In the genomic region with DNA sequence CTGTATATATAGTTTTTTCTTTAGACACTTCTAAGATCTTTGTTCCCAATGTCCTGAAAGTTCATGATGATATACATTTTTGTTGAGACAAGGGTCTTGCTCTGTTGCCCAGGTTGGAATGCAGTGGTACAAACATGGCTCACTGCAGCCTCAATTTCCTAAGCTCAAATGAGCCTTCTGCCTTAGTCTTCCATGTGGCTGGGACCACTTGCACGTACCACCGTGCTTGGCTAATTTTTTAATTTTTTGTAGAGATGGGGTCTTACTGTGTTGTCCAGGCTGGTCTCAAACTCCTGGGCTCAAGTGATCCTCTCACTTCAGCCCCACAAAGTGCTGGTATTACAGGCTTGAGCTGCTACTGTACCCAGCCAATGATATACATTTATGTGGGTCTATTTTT, we compare ENCODE assay signal across 36 cellular contexts.
"Had no signal": no experiment of that assay in that cellular context is flagged by ENCODE, and none has a peak within 500 bp of the region (broad histone marks: within the 10 kb centered on the region; RNA-seq: fewer than 3 reads in every experiment).

No MANE protein-coding gene starts in this region.

- H3K4me1 Mint-ChIP-seq: activated CD4-positive, alpha-beta memory T cell treated with anti-CD3 and anti-CD28 coated beads, Interleukin-2, amount 10 ng/mL, durations not matched to agents 7 days and 5 days; activated CD4-positive, alpha-beta T cell treated with anti-CD3 and anti-CD28 coated beads for 36 hours; activated CD4-positive, alpha-beta T cell treated with anti-CD3 and anti-CD28 coated beads, Interleukin-2, amount 10 ng/mL, durations not matched to agents 7 days and 5 days; activated CD8-positive, alpha-beta memory T cell treated with anti-CD3 and anti-CD28 coated beads, Interleukin-2, amount 10 ng/mL, durations not matched to agents 7 days and 5 days; activated naive CD4-positive, alpha-beta T cell treated with anti-CD3 and anti-CD28 coated beads, Interleukin-2, amount 10 ng/mL, durations not matched to agents 7 days and 5 days; activated naive CD4-positive, alpha-beta T cell treated with anti-CD3 and anti-CD28 coated beads, Interleukin-2, amount 50 U/mL, for 24 hours; activated naive CD8-positive, alpha-beta T cell treated with anti-CD3 and anti-CD28 coated beads, Interleukin-2, amount 10 ng/mL, durations not matched to agents 7 days and 5 days; activated naive CD8-positive, alpha-beta T cell treated with anti-CD3 and anti-CD28 coated beads, Interleukin-2, amount 50 U/mL, for 24 hours; T-cell had no signal

- ATAC-seq: activated CD4-positive, alpha-beta T cell treated with anti-CD3 and anti-CD28 coated beads for 36 hours; activated CD4-positive, CD25-positive, alpha-beta regulatory T cell treated with anti-CD3 and anti-CD28 coated beads, Interleukin-2, amount 50 U/mL, for 24 hours; activated CD8-positive, alpha-beta memory T cell treated with anti-CD3 and anti-CD28 coated beads, Interleukin-2, amount 10 ng/mL, durations not matched to agents 7 days and 5 days; activated CD8-positive, alpha-beta T cell treated with anti-CD3 and anti-CD28 coated beads, Interleukin-2, amount 10 ng/mL, durations not matched to agents 7 days and 5 days; activated naive CD8-positive, alpha-beta T cell treated with anti-CD3 and anti-CD28 coated beads, Interleukin-2, amount 50 U/mL, for 24 hours; body of pancreas; T-cell had no signal

- H3K9me3 ChIP-seq: ascending aorta, body of pancreas, breast epithelium had no signal

- H3K4me1 ChIP-seq: ascending aorta, body of pancreas, breast epithelium had no signal

- H3K9me3 Mint-ChIP-seq: activated CD4-positive, alpha-beta memory T cell treated with anti-CD3 and anti-CD28 coated beads, Interleukin-2, amount 10 ng/mL, durations not matched to agents 7 days and 5 days; activated CD4-positive, alpha-beta T cell treated with anti-CD3 and anti-CD28 coated beads, Interleukin-2, amount 10 ng/mL, durations not matched to agents 7 days and 5 days; activated naive CD4-positive, alpha-beta T cell treated with anti-CD3 and anti-CD28 coated beads, Interleukin-2, amount 10 ng/mL, durations not matched to agents 7 days and 5 days; activated naive CD4-positive, alpha-beta T cell treated with anti-CD3 and anti-CD28 coated beads, Interleukin-2, amount 50 U/mL, for 24 hours; activated naive CD8-positive, alpha-beta T cell treated with anti-CD3 and anti-CD28 coated beads, Interleukin-2, amount 10 ng/mL, durations not matched to agents 7 days and 5 days; activated naive CD8-positive, alpha-beta T cell treated with anti-CD3 and anti-CD28 coated beads, Interleukin-2, amount 50 U/mL, for 24 hours; activated T-cell treated with anti-CD3 and anti-CD28 coated beads, Interleukin-2, amount 50 U/mL, for 24 hours; activated T-helper 2 cell treated with anti-CD3 and anti-CD28 coated beads, Interferon-gamma antibody, Interleukin-2, Interleukin-4, amounts not matched to agents 10 μg/mL and 5 μg/mL and 100 μg/mL, durations not matched to agents 14 hours and 24 hours and 36 hours; T-cell; T-helper 2 cell treated with Interferon-gamma antibody and Interleukin-4, amounts not matched to agents 5 μg/mL and 100 μg/mL, for 36 hours had no signal

- H3K27me3 ChIP-seq: ascending aorta, body of pancreas, brain microvascular endothelial cell had no signal

- H3K36me3 ChIP-seq: ascending aorta, brain microvascular endothelial cell, breast epithelium had no signal

- H3K27ac Mint-ChIP-seq: activated CD4-positive, alpha-beta memory T cell treated with anti-CD3 and anti-CD28 coated beads, Interleukin-2, amount 10 ng/mL, durations not matched to agents 7 days and 5 days; activated CD4-positive, alpha-beta T cell treated with anti-CD3 and anti-CD28 coated beads for 36 hours; activated CD4-positive, alpha-beta T cell treated with anti-CD3 and anti-CD28 coated beads, Interleukin-2, amount 10 ng/mL, durations not matched to agents 7 days and 5 days; activated CD8-positive, alpha-beta memory T cell treated with anti-CD3 and anti-CD28 coated beads, Interleukin-2, amount 10 ng/mL, durations not matched to agents 7 days and 5 days; activated CD8-positive, alpha-beta T cell treated with anti-CD3 and anti-CD28 coated beads, Interleukin-2, amount 10 ng/mL, durations not matched to agents 7 days and 5 days; activated naive CD4-positive, alpha-beta T cell treated with anti-CD3 and anti-CD28 coated beads, Interleukin-2, amount 10 ng/mL, durations not matched to agents 7 days and 5 days; activated naive CD4-positive, alpha-beta T cell treated with anti-CD3 and anti-CD28 coated beads, Interleukin-2, amount 50 U/mL, for 24 hours; activated naive CD8-positive, alpha-beta T cell; activated naive CD8-positive, alpha-beta T cell treated with anti-CD3 and anti-CD28 coated beads, Interleukin-2, amount 10 ng/mL, durations not matched to agents 7 days and 5 days; activated naive CD8-positive, alpha-beta T cell treated with anti-CD3 and anti-CD28 coated beads, Interleukin-2, amount 50 U/mL, for 24 hours; activated T-cell treated with anti-CD3 and anti-CD28 coated beads, Interleukin-2, amount 50 U/mL, for 24 hours; activated T-helper 2 cell treated with anti-CD3 and anti-CD28 coated beads, Interferon-gamma antibody, Interleukin-2, Interleukin-4, amounts not matched to agents 10 μg/mL and 5 μg/mL and 100 μg/mL, durations not matched to agents 14 hours and 24 hours and 36 hours; T-cell; T-helper 2 cell treated with Interferon-gamma antibody and Interleukin-4, amounts not matched to agents 5 μg/mL and 100 μg/mL, for 36 hours had no signal

- DNase-seq: activated CD4-positive, alpha-beta memory T cell treated with anti-CD3 and anti-CD28 coated beads, Interleukin-2, amount 10 ng/mL, durations not matched to agents 7 days and 5 days; activated CD4-positive, alpha-beta T cell treated with anti-CD3 and anti-CD28 coated beads for 1 hour; activated CD4-positive, alpha-beta T cell treated with anti-CD3 and anti-CD28 coated beads for 36 hours; activated CD4-positive, alpha-beta T cell treated with anti-CD3 and anti-CD28 coated beads for 48 hours; activated CD4-positive, alpha-beta T cell treated with anti-CD3 and anti-CD28 coated beads, Interleukin-2, amount 10 ng/mL, durations not matched to agents 7 days and 5 days; activated CD4-positive, alpha-beta T cell treated with anti-CD3 and anti-CD28 coated beads, Interleukin-2, amount 50 U/mL, for 48 hours; activated CD4-positive, CD25-positive, alpha-beta regulatory T cell; activated CD8-positive, alpha-beta memory T cell treated with anti-CD3 and anti-CD28 coated beads for 24 hours; activated CD8-positive, alpha-beta memory T cell treated with anti-CD3 and anti-CD28 coated beads, Interleukin-2, amount 10 ng/mL, durations not matched to agents 7 days and 5 days; activated CD8-positive, alpha-beta memory T cell treated with anti-CD3 and anti-CD28 coated beads, Interleukin-2, amount 50 U/mL, for 48 hours; activated CD8-positive, alpha-beta T cell treated with anti-CD3 and anti-CD28 coated beads, Interleukin-2, amount 10 ng/mL, durations not matched to agents 7 days and 5 days; activated effector memory CD4-positive, alpha-beta T cell treated with Interleukin-2 at 50 U/mL for 16 hours; activated gamma-delta T cell; activated naive CD4-positive, alpha-beta T cell treated with anti-CD3 and anti-CD28 coated beads, Interleukin-2, amount 10 ng/mL, durations not matched to agents 7 days and 5 days; activated naive CD4-positive, alpha-beta T cell treated with Interleukin-2 at 50 U/mL for 16 hours; activated naive CD8-positive, alpha-beta T cell treated with anti-CD3 and anti-CD28 coated beads, Interleukin-2, amount 10 ng/mL, durations not matched to agents 7 days and 5 days; activated naive CD8-positive, alpha-beta T cell treated with anti-CD3 and anti-CD28 coated beads, Interleukin-2, amount 50 U/mL, for 24 hours; activated T-cell treated with anti-CD3 and anti-CD28 coated beads, Interleukin-2, amount 50 U/mL, for 24 hours; activated T-cell treated with anti-CD3 and anti-CD28 coated beads, Interleukin-2, amount 50 U/mL, for 48 hours; amygdala; anterior cingulate cortex; body of pancreas; brain microvascular endothelial cell; central memory CD4-positive, alpha-beta T cell; T-cell; T-helper 2 cell; T-helper 9 cell had no signal

- H3K4me3 ChIP-seq: ascending aorta, body of pancreas, breast epithelium had no signal

- H3K27ac ChIP-seq: ascending aorta, body of pancreas, brain microvascular endothelial cell, breast epithelium, VCaP had no signal

- FAIRE-seq: TTC549 had no signal

- H3K4me3 Mint-ChIP-seq: activated CD4-positive, alpha-beta memory T cell treated with anti-CD3 and anti-CD28 coated beads, Interleukin-2, amount 10 ng/mL, durations not matched to agents 7 days and 5 days; activated CD4-positive, alpha-beta T cell treated with anti-CD3 and anti-CD28 coated beads for 36 hours; activated CD4-positive, alpha-beta T cell treated with anti-CD3 and anti-CD28 coated beads, Interleukin-2, amount 10 ng/mL, durations not matched to agents 7 days and 5 days; activated CD8-positive, alpha-beta memory T cell treated with anti-CD3 and anti-CD28 coated beads, Interleukin-2, amount 10 ng/mL, durations not matched to agents 7 days and 5 days; activated CD8-positive, alpha-beta T cell treated with anti-CD3 and anti-CD28 coated beads, Interleukin-2, amount 10 ng/mL, durations not matched to agents 7 days and 5 days; activated naive CD4-positive, alpha-beta T cell treated with anti-CD3 and anti-CD28 coated beads, Interleukin-2, amount 10 ng/mL, durations not matched to agents 7 days and 5 days; activated naive CD4-positive, alpha-beta T cell treated with anti-CD3 and anti-CD28 coated beads, Interleukin-2, amount 50 U/mL, for 24 hours; activated naive CD8-positive, alpha-beta T cell; activated naive CD8-positive, alpha-beta T cell treated with anti-CD3 and anti-CD28 coated beads, Interleukin-2, amount 10 ng/mL, durations not matched to agents 7 days and 5 days; activated naive CD8-positive, alpha-beta T cell treated with anti-CD3 and anti-CD28 coated beads, Interleukin-2, amount 50 U/mL, for 24 hours; activated T-cell treated with anti-CD3 and anti-CD28 coated beads, Interleukin-2, amount 50 U/mL, for 24 hours; T-cell; T-helper 2 cell treated with Interferon-gamma antibody and Interleukin-4, amounts not matched to agents 5 μg/mL and 100 μg/mL, for 36 hours had no signal

- H3K27me3 Mint-ChIP-seq: activated CD4-positive, alpha-beta memory T cell treated with anti-CD3 and anti-CD28 coated beads, Interleukin-2, amount 10 ng/mL, durations not matched to agents 7 days and 5 days; activated CD4-positive, alpha-beta T cell treated with anti-CD3 and anti-CD28 coated beads for 36 hours; activated CD4-positive, alpha-beta T cell treated with anti-CD3 and anti-CD28 coated beads, Interleukin-2, amount 10 ng/mL, durations not matched to agents 7 days and 5 days; activated CD8-positive, alpha-beta memory T cell treated with anti-CD3 and anti-CD28 coated beads, Interleukin-2, amount 10 ng/mL, durations not matched to agents 7 days and 5 days; activated naive CD4-positive, alpha-beta T cell treated with anti-CD3 and anti-CD28 coated beads, Interleukin-2, amount 10 ng/mL, durations not matched to agents 7 days and 5 days; activated naive CD4-positive, alpha-beta T cell treated with anti-CD3 and anti-CD28 coated beads, Interleukin-2, amount 50 U/mL, for 24 hours; activated naive CD8-positive, alpha-beta T cell; activated naive CD8-positive, alpha-beta T cell treated with anti-CD3 and anti-CD28 coated beads, Interleukin-2, amount 10 ng/mL, durations not matched to agents 7 days and 5 days; activated naive CD8-positive, alpha-beta T cell treated with anti-CD3 and anti-CD28 coated beads, Interleukin-2, amount 50 U/mL, for 24 hours; T-cell had no signal

- H3K36me3 Mint-ChIP-seq: activated CD8-positive, alpha-beta memory T cell treated with anti-CD3 and anti-CD28 coated beads, Interleukin-2, amount 10 ng/mL, durations not matched to agents 7 days and 5 days; activated naive CD4-positive, alpha-beta T cell treated with anti-CD3 and anti-CD28 coated beads, Interleukin-2, amount 10 ng/mL, durations not matched to agents 7 days and 5 days; activated naive CD4-positive, alpha-beta T cell treated with anti-CD3 and anti-CD28 coated beads, Interleukin-2, amount 50 U/mL, for 24 hours; activated naive CD8-positive, alpha-beta T cell; activated naive CD8-positive, alpha-beta T cell treated with anti-CD3 and anti-CD28 coated beads, Interleukin-2, amount 10 ng/mL, durations not matched to agents 7 days and 5 days; T-cell had no signal
